In the genomic region with DNA sequence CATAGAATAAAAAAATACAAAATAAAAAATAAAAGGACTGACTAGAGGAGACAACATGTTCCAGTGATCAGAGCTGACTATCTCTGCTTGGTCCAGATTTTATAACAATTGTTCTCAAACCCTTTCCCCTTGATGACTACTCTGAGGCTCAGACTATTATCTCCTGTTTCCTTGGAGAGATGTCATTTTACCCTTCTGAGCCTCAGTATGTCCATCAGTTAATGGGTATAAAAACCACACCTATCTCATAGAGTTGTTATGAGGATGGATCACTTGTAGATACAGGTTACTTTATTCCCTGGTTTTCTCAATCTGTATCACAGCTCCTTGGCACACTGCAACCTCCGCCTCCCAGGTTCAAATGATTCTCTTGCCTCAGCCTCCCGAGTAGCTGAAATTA, we compare ENCODE assay signal across 11 cellular contexts. TPM values are rescaled to one million over a fixed set of nuclear protein-coding genes. Genes with fewer than 3 reads are reported as not detected.
"Had no signal": no experiment of that assay in that cellular context is flagged by ENCODE, and none has a peak within 500 bp of the region (broad histone marks: within the 10 kb centered on the region; RNA-seq: fewer than 3 reads in every experiment).

No MANE protein-coding gene starts in this region.

- H2AFZ ChIP-seq: GM23248, GM23338 had no signal

- H3K9me3 Mint-ChIP-seq: GM23338, H9, HFFc6 had no signal

- H3K4me1 ChIP-seq: HAP-1 had no signal

- H3K4me3 ChIP-seq: GM23248, GM23338, HAP-1 had no signal

- H3K4me2 ChIP-seq: GM23338 had no signal

- ATAC-seq: GM23338, HCT116 had no signal

- H3K36me3 ChIP-seq: HAP-1 had no signal

- H3K27ac Mint-ChIP-seq: GM23338, HFFc6 had no signal

- H3K9ac ChIP-seq: GM23248 had no signal

- DNase-seq: GM23248, GOT3, H7, H9, HCEC 1CT, HFFc6 had no signal

- H3K9me3 ChIP-seq: HAP-1 had no signal

- H3K27ac ChIP-seq: GM23248 had no signal

- H3K4me3 Mint-ChIP-seq: GM23338, H9, HFFc6 had no signal

- FAIRE-seq: H1, H54 had no signal

RNA-seq across cellular contexts. Expression of a gene that starts 7.0 kb away (rescaled TPM):
- total RNA-seq: HFFc6 had no signal
- polyA plus RNA-seq: GM23248 had no signal
